ENCODE assay signal across 8 cellular contexts in the genomic region with DNA sequence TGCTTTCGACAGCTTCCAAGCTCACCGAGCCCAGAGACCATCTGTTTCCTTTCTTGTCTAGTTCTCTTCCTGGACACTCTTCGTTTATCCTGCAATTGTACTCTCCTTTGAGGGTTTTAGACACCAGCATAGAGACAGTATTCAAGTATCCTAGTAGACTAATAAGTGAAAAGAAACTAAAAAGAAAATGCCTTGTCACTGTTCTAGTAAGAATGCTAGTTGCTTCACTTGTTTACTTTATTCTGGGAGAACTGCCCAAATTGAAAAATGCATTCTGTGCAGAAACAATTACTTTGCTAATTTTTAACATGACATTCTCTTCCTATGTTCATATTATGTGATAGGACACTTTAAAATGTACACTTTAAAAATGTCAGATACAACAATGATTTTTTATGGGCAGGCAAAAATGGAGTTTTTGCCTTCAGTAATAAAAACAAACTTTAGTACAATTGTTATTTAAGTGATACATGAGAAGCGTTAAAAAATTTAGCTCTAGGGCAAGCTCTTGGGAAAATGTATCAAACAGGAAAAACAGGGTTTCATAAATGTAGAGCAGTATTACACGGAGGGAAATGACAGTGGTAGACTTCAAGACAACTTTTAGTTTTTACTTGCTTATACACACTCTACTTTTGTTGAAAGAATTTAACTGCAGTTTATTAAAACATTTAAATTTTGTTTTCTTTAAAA. TPM values are rescaled to one million over a fixed set of nuclear protein-coding genes. Genes with fewer than 3 reads are reported as not detected.
DNase-seq lines count a peak whose midpoint lies in the region; ATAC-seq and TF ChIP-seq lines count a peak whose summit lies in the region.

No MANE protein-coding gene starts in this region.

- H3K9me2 ChIP-seq in OCI-LY1 (ENCODE audit: low read depth, low read length), result no peaks in the 10 kb centered on the region

- peaks cover 11% of the 10 kb centered on the region for H3K4me1 ChIP-seq in OCI-LY1 (ENCODE audit: insufficient read depth, low read length, severe bottlenecking)
- peaks cover 16 to 21% of the 10 kb centered on the region in 2 donors for H3K4me1 ChIP-seq in duodenal mucosa (ENCODE audit: control insufficient read depth in 1 of 2, insufficient read depth in 2 of 2, low read length in 2 of 2)
- no peaks in the 10 kb centered on the region for H3K4me1 ChIP-seq in urinary bladder (ENCODE audit: insufficient read depth)

- peaks cover 29% of the 10 kb centered on the region for H3K4me1 Mint-ChIP-seq in memory B cell

- TF ChIP-seq CTCF in GM12875 (IDR thresholded peaks at IDR 0.05; ENCODE audit: borderline replicate concordance, insufficient read depth, low read depth, low read length) (no peak), OCI-LY1 (IDR thresholded peaks at IDR 0.05; ENCODE audit: low read length) (no peak)

- peak overlapping the region; percentile 88 for H3K4me3 ChIP-seq in GM12875 (ENCODE audit: low read depth, low read length)
- H3K4me3 ChIP-seq in OCI-LY1 (ENCODE audit: low read depth, low read length, poor library complexity, severe bottlenecking), result peak overlapping the region; percentile 84
- peak overlapping the region; percentile 70 to 86 for H3K4me3 ChIP-seq in duodenal mucosa (ENCODE audit: low read depth in 1 of 2, low read length in 2 of 2)
- peak overlapping the region; percentile 94 for H3K4me3 ChIP-seq in urinary bladder (ENCODE audit: low read depth, low read length)

- H3F3A ChIP-seq in OCI-LY1 (ENCODE audit: insufficient read depth, low read length), result no peaks in the 10 kb centered on the region

- peak; percentile 1 for ATAC-seq in memory B cell (ENCODE audit: low read depth)

- H2AFZ ChIP-seq in OCI-LY1 (ENCODE audit: low read length), result 0 out of 2 replicates have a peak overlapping the region, but pooled peaks have one; percentile 6

- 2% methylated on average over 5 of the region's 5 CpGs for WGBS in urinary bladder

- no peaks in the 10 kb centered on the region for H3K36me3 ChIP-seq in OCI-LY1 (ENCODE audit: insufficient read depth, low read length)
- H3K36me3 ChIP-seq in duodenal mucosa (ENCODE audit: control insufficient read depth in 1 of 2, insufficient read depth in 2 of 2, low read length in 2 of 2), result no peaks in the 10 kb centered on the region
- no peaks in the 10 kb centered on the region for H3K36me3 ChIP-seq in urinary bladder (ENCODE audit: insufficient read depth)

- peaks cover 5% of the 10 kb centered on the region; the same call in 1 of the 2 replicates for H3K27me3 ChIP-seq in OCI-LY1 (ENCODE audit: insufficient read depth, low read length)
- no peaks in the 10 kb centered on the region for H3K27me3 ChIP-seq in duodenal mucosa (ENCODE audit: control insufficient read depth in 1 of 2, insufficient read depth in 2 of 2, low read length in 2 of 2)

- H3K79me2 ChIP-seq in OCI-LY1 (ENCODE audit: insufficient read depth, low read length), result no peaks in the 10 kb centered on the region

- in situ Hi-C loops in ACHN (cut with HindIII; ENCODE audit: low pct_ligation_motif_present, low pct_unique_long_range_greater_than_20kb, low sequenced_read_pairs), result no loop called here

- H3K9me3 ChIP-seq in OCI-LY1 (ENCODE audit: low read length), result no peaks in the 10 kb centered on the region
- H3K9me3 ChIP-seq in duodenal mucosa (ENCODE audit: control insufficient read depth in 1 of 2, low read length in 2 of 2), result no peaks in the 10 kb centered on the region

- no peaks in the 10 kb centered on the region for H4K20me1 ChIP-seq in OCI-LY1 (ENCODE audit: insufficient read depth, low read length)

- H3K9ac ChIP-seq in OCI-LY1 (ENCODE audit: low read length) (peak overlapping the region; percentile 95), duodenal mucosa (ENCODE audit: low read depth in 1 of 2, low read length in 2 of 2) (peak overlapping the region; percentile 78 to 89)

- H3K4me3 Mint-ChIP-seq in memory B cell, result peak overlapping the region; percentile 91

- H3K36me3 Mint-ChIP-seq in memory B cell, result peaks cover 4% of the 10 kb centered on the region

- H3K27ac Mint-ChIP-seq in memory B cell, result peak overlapping the region; percentile 94

- H3K27me3 Mint-ChIP-seq in memory B cell, result no peaks in the 10 kb centered on the region

- peak overlapping the region; percentile 38 for H3K27ac ChIP-seq in OCI-LY1 (ENCODE audit: low read depth, low read length, poor library complexity, severe bottlenecking)
- H3K27ac ChIP-seq in duodenal mucosa (ENCODE audit: low read depth, low read length), result peak overlapping the region; percentile 92
- peak overlapping the region; percentile 92 for H3K27ac ChIP-seq in urinary bladder (ENCODE audit: low read depth)

- peak overlapping the region; percentile 98 for H3K4me2 ChIP-seq in OCI-LY1 (ENCODE audit: low read length)

- no peaks in the 10 kb centered on the region for H3K9me3 Mint-ChIP-seq in memory B cell

- DNase-seq in ACHN, result peak; percentile 40
- DNase-seq in memory B cell (ENCODE audit: low spot score in 2 of 2), result no peak
- DNase-seq in NCI-H1092 treated with DMSO at 0.1 percent for 48 hours (lab: John Stamatoyannopoulos, UW), result no peak
- DNase-seq in COLO668 (lab: John Stamatoyannopoulos, UW; ENCODE audit: unreplicated experiment), result no peak

RNA-seq across cellular contexts. Expression of a gene that starts 1.3 kb away (rescaled TPM):
- 58.0 TPM for total RNA-seq in urinary bladder
- 13.7 TPM for polyA plus RNA-seq in urinary bladder

Comparison
In these comparisons a context has a peak if more than half of its experiments do, and no peak if none do; other contexts are left out.
1. H3K27ac ChIP-seq: peak in every context shown above with its lines; median percentile 92 in duodenal mucosa; 92 in urinary bladder; 38 in OCI-LY1.